Comparison of ENCODE assay signal across 37 cellular contexts in the genomic region with DNA sequence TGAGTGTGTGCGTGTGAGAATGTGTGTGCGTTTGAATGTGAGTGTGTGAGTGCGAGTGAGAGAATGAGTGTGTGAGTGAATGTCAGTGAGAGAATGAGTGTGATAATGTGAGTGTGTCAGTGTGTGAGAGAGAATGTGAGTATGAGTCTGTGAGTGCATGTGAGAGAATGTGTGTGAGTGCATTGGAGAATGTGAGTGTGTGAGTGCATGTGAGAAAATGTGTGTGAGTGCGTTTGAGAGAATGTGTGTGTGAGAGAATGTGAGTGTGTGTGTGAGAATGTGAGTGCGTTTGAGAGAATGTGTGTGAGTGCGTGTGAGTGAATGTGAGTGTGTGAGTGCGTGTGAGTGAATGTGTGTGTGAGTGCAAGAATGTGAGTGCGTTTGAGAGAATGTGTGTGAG. TPM values are rescaled to one million over a fixed set of nuclear protein-coding genes. Genes with fewer than 3 reads are reported as not detected.
"Had no signal": no experiment of that assay in that cellular context is flagged by ENCODE, and none has a peak within 500 bp of the region (broad histone marks: within the 10 kb centered on the region; RNA-seq: fewer than 3 reads in every experiment).

No MANE protein-coding gene starts in this region.

- H3K4me1 ChIP-seq: Peyer's patch had no signal

- H3K27ac ChIP-seq: Peyer's patch, VCaP had no signal

- H3K4me3 Mint-ChIP-seq: activated CD4-positive, alpha-beta memory T cell treated with anti-CD3 and anti-CD28 coated beads, Interleukin-2, amount 10 ng/mL, durations not matched to agents 7 days and 5 days; activated CD8-positive, alpha-beta memory T cell treated with anti-CD3 and anti-CD28 coated beads, Interleukin-2, amount 10 ng/mL, durations not matched to agents 7 days and 5 days; activated naive CD4-positive, alpha-beta T cell treated with anti-CD3 and anti-CD28 coated beads, Interleukin-2, amount 10 ng/mL, durations not matched to agents 7 days and 5 days; activated naive CD8-positive, alpha-beta T cell; activated naive CD8-positive, alpha-beta T cell treated with anti-CD3 and anti-CD28 coated beads, Interleukin-2, amount 50 U/mL, for 24 hours; brain; central memory CD8-positive, alpha-beta T cell had no signal

- H3K9me3 ChIP-seq: Peyer's patch had no signal

- H3K4me3 ChIP-seq: Peyer's patch had no signal

- DNase-seq: activated CD4-positive, alpha-beta memory T cell treated with anti-CD3 and anti-CD28 coated beads, Interleukin-2, amount 10 ng/mL, durations not matched to agents 7 days and 5 days; activated CD4-positive, alpha-beta T cell treated with anti-CD3 and anti-CD28 coated beads for 1 hour; activated CD4-positive, alpha-beta T cell treated with anti-CD3 and anti-CD28 coated beads for 48 hours; activated CD4-positive, CD25-positive, alpha-beta regulatory T cell; activated CD8-positive, alpha-beta memory T cell treated with anti-CD3 and anti-CD28 coated beads for 24 hours; activated CD8-positive, alpha-beta memory T cell treated with anti-CD3 and anti-CD28 coated beads, Interleukin-2, amount 10 ng/mL, durations not matched to agents 7 days and 5 days; activated CD8-positive, alpha-beta memory T cell treated with anti-CD3 and anti-CD28 coated beads, Interleukin-2, amount 50 U/mL, for 48 hours; activated effector memory CD4-positive, alpha-beta T cell treated with Interleukin-2 at 50 U/mL for 16 hours; activated naive CD4-positive, alpha-beta T cell treated with anti-CD3 and anti-CD28 coated beads, Interleukin-2, amount 10 ng/mL, durations not matched to agents 7 days and 5 days; activated naive CD8-positive, alpha-beta T cell treated with anti-CD3 and anti-CD28 coated beads, Interleukin-2, amount 50 U/mL, for 24 hours; activated T-cell treated with anti-CD3 and anti-CD28 coated beads, Interleukin-2, amount 50 U/mL, for 48 hours; anterior cingulate cortex; MM.1S; MV-4-11; NCI-H1092; NCI-H1436 treated with DMSO at 0.1 percent for 48 hours; NCI-H1694 treated with DMSO at 0.1 percent for 48 hours; NCI-H2029; NCI-H2171; NCI-H510A; NCI-H526; NCI-H748 treated with DMSO at 0.1 percent for 48 hours; NK-92 treated with Interleukin-12 subunit alpha and Interleukin-12 subunit beta, amount 100 ng/mL, for 24 hours; PC-3; Peyer's patch; RPMI8226; SIG-M5; SW 1271; T-helper 1 cell; T-helper 2 cell; T-helper 9 cell had no signal

- H3K27ac Mint-ChIP-seq: activated CD4-positive, alpha-beta memory T cell treated with anti-CD3 and anti-CD28 coated beads, Interleukin-2, amount 10 ng/mL, durations not matched to agents 7 days and 5 days; activated CD8-positive, alpha-beta memory T cell treated with anti-CD3 and anti-CD28 coated beads, Interleukin-2, amount 10 ng/mL, durations not matched to agents 7 days and 5 days; activated naive CD4-positive, alpha-beta T cell treated with anti-CD3 and anti-CD28 coated beads, Interleukin-2, amount 10 ng/mL, durations not matched to agents 7 days and 5 days; activated naive CD8-positive, alpha-beta T cell; activated naive CD8-positive, alpha-beta T cell treated with anti-CD3 and anti-CD28 coated beads, Interleukin-2, amount 50 U/mL, for 24 hours; brain had no signal

- H3K36me3 Mint-ChIP-seq: activated CD8-positive, alpha-beta memory T cell treated with anti-CD3 and anti-CD28 coated beads, Interleukin-2, amount 10 ng/mL, durations not matched to agents 7 days and 5 days; activated naive CD4-positive, alpha-beta T cell treated with anti-CD3 and anti-CD28 coated beads, Interleukin-2, amount 10 ng/mL, durations not matched to agents 7 days and 5 days; activated naive CD8-positive, alpha-beta T cell; brain had no signal

- H3K9me3 Mint-ChIP-seq: activated CD4-positive, alpha-beta memory T cell treated with anti-CD3 and anti-CD28 coated beads, Interleukin-2, amount 10 ng/mL, durations not matched to agents 7 days and 5 days; activated naive CD4-positive, alpha-beta T cell treated with anti-CD3 and anti-CD28 coated beads, Interleukin-2, amount 10 ng/mL, durations not matched to agents 7 days and 5 days; activated naive CD8-positive, alpha-beta T cell treated with anti-CD3 and anti-CD28 coated beads, Interleukin-2, amount 50 U/mL, for 24 hours; central memory CD8-positive, alpha-beta T cell had no signal

- H3K27me3 Mint-ChIP-seq: brain; central memory CD8-positive, alpha-beta T cell had no signal

- ATAC-seq: activated CD8-positive, alpha-beta memory T cell treated with anti-CD3 and anti-CD28 coated beads, Interleukin-2, amount 10 ng/mL, durations not matched to agents 7 days and 5 days; activated naive CD8-positive, alpha-beta T cell treated with anti-CD3 and anti-CD28 coated beads, Interleukin-2, amount 50 U/mL, for 24 hours; PC-3; SK-N-SH treated with all-trans-retinoic acid at 6 μM for 48 hours had no signal

- H3K36me3 ChIP-seq: Peyer's patch had no signal

- H3K4me1 Mint-ChIP-seq: activated CD4-positive, alpha-beta memory T cell treated with anti-CD3 and anti-CD28 coated beads, Interleukin-2, amount 10 ng/mL, durations not matched to agents 7 days and 5 days; activated CD8-positive, alpha-beta memory T cell treated with anti-CD3 and anti-CD28 coated beads, Interleukin-2, amount 10 ng/mL, durations not matched to agents 7 days and 5 days; activated naive CD4-positive, alpha-beta T cell treated with anti-CD3 and anti-CD28 coated beads, Interleukin-2, amount 10 ng/mL, durations not matched to agents 7 days and 5 days; activated naive CD8-positive, alpha-beta T cell treated with anti-CD3 and anti-CD28 coated beads, Interleukin-2, amount 50 U/mL, for 24 hours; brain; central memory CD8-positive, alpha-beta T cell had no signal

- H3K27me3 ChIP-seq: Peyer's patch had no signal

RNA-seq across cellular contexts. Expression of gene LHX2, which starts 39.0 kb away (rescaled TPM):
- total RNA-seq: activated CD4-positive, alpha-beta memory T cell treated with anti-CD3 and anti-CD28 coated beads, Interleukin-2, amount 10 ng/mL, durations not matched to agents 7 days and 5 days; activated CD8-positive, alpha-beta memory T cell treated with anti-CD3 and anti-CD28 coated beads, Interleukin-2, amount 10 ng/mL, durations not matched to agents 7 days and 5 days; Peyer's patch; SK-MEL-5 had no signal
